ENCODE assay signal across 26 cellular contexts in the genomic region with DNA sequence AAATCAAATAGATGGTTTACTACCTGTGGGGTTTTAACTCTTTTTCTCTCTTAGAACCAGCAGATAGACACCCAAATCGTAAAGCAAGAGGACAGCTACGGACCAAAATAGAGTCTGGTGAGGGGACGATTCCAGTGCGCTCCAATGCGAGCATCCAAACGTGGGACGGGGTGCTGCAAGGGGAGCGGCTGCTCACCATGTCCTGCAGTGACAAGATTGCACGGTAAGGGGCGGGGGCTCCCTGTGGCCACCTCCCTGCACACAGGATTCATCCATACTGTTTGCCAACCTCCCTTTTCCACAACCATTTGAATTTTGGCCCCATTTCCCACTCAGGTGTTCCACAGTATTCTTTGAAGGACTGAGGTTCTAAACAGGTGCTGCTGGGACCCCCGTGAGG.
"Had no signal": no experiment of that assay in that cellular context is flagged by ENCODE, and none has a peak within 500 bp of the region (broad histone marks: within the 10 kb centered on the region; RNA-seq: fewer than 3 reads in every experiment).

No MANE protein-coding gene starts in this region.

- DNase-seq: stimulated activated CD4-positive, alpha-beta T cell treated with anti-CD3 and anti-CD28 coated beads, Interleukin-2, amount 100 ng/mL, for 48 hours; stimulated activated CD4-positive, alpha-beta T cell treated with anti-CD3 and anti-CD28 coated beads, Interleukin-4, amount 100 ng/mL, for 1 hour; stimulated activated CD4-positive, alpha-beta T cell treated with anti-CD3 and anti-CD28 coated beads, Interleukin-4, amount 100 ng/mL, for 24 hours; stimulated activated CD4-positive, alpha-beta T cell treated with anti-CD3 and anti-CD28 coated beads, Interleukin-4, amount 100 ng/mL, for 4 hours; stimulated activated CD8-positive, alpha-beta memory T cell treated with anti-CD3 and anti-CD28 coated beads, Interleukin-4, amount 100 ng/mL, for 48 hours; stimulated activated naive B cell treated with anti-CD40 and anti-IgM and Interleukin-4, amounts not matched to agents 10 μg/mL and 1 μg/mL and 100 μg/mL, for 72 hours; stimulated activated naive CD4-positive, alpha-beta T cell; stimulated activated naive CD4-positive, alpha-beta T cell treated with Interleukin-2 at 50 U/mL for 16 hours; stimulated activated naive CD8-positive, alpha-beta T cell treated with anti-CD3 and anti-CD28 coated beads, Interleukin-15, amount 100 ng/mL, for 72 hours; stimulated activated naive CD8-positive, alpha-beta T cell treated with anti-CD3 and anti-CD28 coated beads, Interleukin-15, Interleukin-2, amounts not matched to agents 100 U/mL and 50 U/mL, for 24 hours; stomach; substantia nigra; testis; thyroid gland; tibial artery; transverse colon; trophoblast cell; upper lobe of left lung; upper lobe of right lung; uterus had no signal

- H3K27me3 ChIP-seq: stomach, suprapubic skin, testis, thyroid gland, tibial artery, tibial nerve, transverse colon, upper lobe of left lung, upper lobe of right lung, uterus, vagina had no signal

- H3K4me3 ChIP-seq: stomach, suprapubic skin, testis, thoracic aorta, thyroid gland, tibial artery, tibial nerve, transverse colon, upper lobe of left lung, upper lobe of right lung, uterus, vagina had no signal

- H3K36me3 ChIP-seq: uterus had no signal

- H3K9me3 ChIP-seq: testis, thyroid gland had no signal

- ATAC-seq: stimulated activated effector memory CD8-positive, alpha-beta T cell treated with anti-CD3 and anti-CD28 coated beads, Interleukin-12 subunit alpha, Interleukin-12 subunit beta, amount 100 ng/mL, for 72 hours; stimulated activated memory B cell treated with anti-CD40 and anti-IgM and Interleukin-4, amounts not matched to agents 10 μg/mL and 1 μg/mL and 100 μg/mL, for 72 hours; stimulated activated naive B cell treated with anti-CD40 and anti-IgM and Interleukin-4, amounts not matched to agents 10 μg/mL and 1 μg/mL and 100 μg/mL, for 72 hours; stimulated activated naive CD8-positive, alpha-beta T cell treated with anti-CD3 and anti-CD28 coated beads, Interleukin-15, amount 100 ng/mL, for 72 hours; stimulated activated naive CD8-positive, alpha-beta T cell treated with anti-CD3 and anti-CD28 coated beads, Interleukin-15, Interleukin-2, amounts not matched to agents 100 U/mL and 50 U/mL, for 24 hours; upper lobe of right lung had no signal

- H3K4me1 ChIP-seq: stomach, suprapubic skin, testis, thyroid gland, tibial artery, tibial nerve, transverse colon, upper lobe of left lung, upper lobe of right lung, uterus, vagina had no signal

- H3K27ac ChIP-seq: stomach, suprapubic skin, testis, thoracic aorta, thyroid gland, tibial artery, tibial nerve, transverse colon, upper lobe of left lung, upper lobe of right lung, uterus, vagina had no signal
